Comparison of ENCODE assay signal across 21 cellular contexts in the genomic region with DNA sequence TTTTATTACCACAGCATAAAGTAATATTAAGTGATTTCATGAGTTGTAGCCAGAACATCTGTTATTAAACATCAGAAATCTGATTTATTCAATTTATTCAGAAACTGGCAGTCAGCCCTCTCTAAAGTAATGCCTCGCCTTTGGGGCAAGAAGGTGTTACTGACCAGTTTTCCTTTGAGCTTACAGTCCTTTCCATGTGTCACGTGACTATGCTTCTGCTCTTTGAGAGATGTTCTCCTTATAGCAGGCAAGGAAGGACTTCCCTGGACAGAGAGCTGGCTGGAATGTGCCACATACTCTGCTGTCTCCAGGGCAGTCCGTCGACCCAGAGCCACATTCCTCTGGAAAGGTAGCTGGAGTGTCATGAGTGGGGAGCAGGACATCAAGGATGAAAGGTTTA.
DNase-seq lines count a peak whose midpoint lies in the region; ATAC-seq, FAIRE-seq and TF ChIP-seq lines count a peak whose summit lies in the region.
"Had no signal": no experiment of that assay in that cellular context is flagged by ENCODE, and none has a peak within 500 bp of the region (broad histone marks: within the 10 kb centered on the region; RNA-seq: fewer than 3 reads in every experiment).

No MANE protein-coding gene starts in this region.

- no peak overlapping the region for H2AFZ ChIP-seq in SK-N-SH (ENCODE audit: low read depth)
- no peak overlapping the region for H2AFZ ChIP-seq in K562 (ENCODE audit: low read depth, low read length)

- H3K9me3 ChIP-seq in SK-N-SH, result no peaks in the 10 kb centered on the region
- H3K9me3 ChIP-seq in K562 (replicated peaks; ENCODE audit: control insufficient read depth, insufficient read depth, low read depth, low read length), result no peaks in the 10 kb centered on the region
- H3K9me3 ChIP-seq in colonic mucosa, result no peaks in the 10 kb centered on the region
- no peaks in the 10 kb centered on the region for H3K9me3 ChIP-seq in ascending aorta
- H3K9me3 ChIP-seq: A549, Caco-2 had no signal

- WGBS in SK-N-SH (ENCODE audit: low lambda C conversion rate), result 38% methylated on average over 4 of the region's 4 CpGs
- WGBS in K562 (ENCODE audit: insufficient coverage, low coverage, missing lambda C conversion rate), result 0% methylated on average over 4 of the region's 4 CpGs
- no CpG with 5 or more reads among the region's 4 CpGs for WGBS in mesendoderm (ENCODE audit: extremely low coverage, insufficient coverage, low lambda C conversion rate)

- H3K4me2 ChIP-seq in SK-N-SH (no peak overlapping the region), K562 (ENCODE audit: insufficient read depth, low read length) (no peak overlapping the region), mesendoderm (ENCODE audit: low read length) (no peak overlapping the region)
- H3K4me2 ChIP-seq: A549 had no signal

- no peaks in the 10 kb centered on the region for H3K79me1 ChIP-seq in mesendoderm (ENCODE audit: low read length)

- H3K4me3 ChIP-seq in SK-N-SH (ENCODE audit: low read depth in 2 of 2, low read length in 1 of 2), result no peak overlapping the region
- H3K4me3 ChIP-seq in K562, result no peak overlapping the region
- no peak overlapping the region for H3K4me3 ChIP-seq in mesendoderm (ENCODE audit: low read length)
- no peak overlapping the region for H3K4me3 ChIP-seq in colonic mucosa
- no peak overlapping the region for H3K4me3 ChIP-seq in ascending aorta
- H3K4me3 ChIP-seq: A549 had no signal

- no peak overlapping the region for H3K18ac ChIP-seq in mesendoderm (ENCODE audit: low read length)

- H2AK5ac ChIP-seq in mesendoderm (ENCODE audit: low read length), result no peak overlapping the region

- TF ChIP-seq CTCF in SK-N-SH (IDR thresholded peaks at IDR 0.05) (no peak), K562 (IDR thresholded peaks at IDR 0.05 in 2 of 3, conservative IDR thresholded peaks at IDR 0.05 in 1 of 3; ENCODE audit: insufficient read depth in 2 of 3, low read depth in 1 of 3, low read length in 3 of 3) (no peak), colonic mucosa (IDR thresholded peaks at IDR 0.05) (no peak), ascending aorta (IDR thresholded peaks at IDR 0.05) (no peak)

- ATAC-seq in SK-N-SH treated with all-trans-retinoic acid at 6 μM for 48 hours, result peak; percentile 47
- no peak for ATAC-seq in K562
- ATAC-seq: A549, HCT116 had no signal

- POLR2A ChIA-PET in SK-N-SH (lab: Yijun Ruan, JAX), result no interaction called here
- POLR2A ChIA-PET in K562 (lab: Yijun Ruan, JAX), result no interaction called here

- CTCF ChIA-PET in SK-N-SH (lab: Yijun Ruan, JAX) (no interaction called here), K562 (lab: Yijun Ruan, JAX; ENCODE audit: low intra/inter-chr PET ratio) (no interaction called here)

- H3K27me3 ChIP-seq in SK-N-SH (ENCODE audit: insufficient read depth) (no peaks in the 10 kb centered on the region), K562 (ENCODE audit: control insufficient read depth in 2 of 2, insufficient read depth in 2 of 2, low read length in 2 of 2) (no peaks in the 10 kb centered on the region), mesendoderm (ENCODE audit: insufficient read depth, low read length, poor library complexity) (no peaks in the 10 kb centered on the region), colonic mucosa (no peaks in the 10 kb centered on the region), ascending aorta (no peaks in the 10 kb centered on the region)

- no peak for TF ChIP-seq EP300 in SK-N-SH (IDR thresholded peaks at IDR 0.05; ENCODE audit: borderline replicate concordance in 1 of 2, low read depth in 1 of 2, low read length in 1 of 2)
- no peak for TF ChIP-seq EP300 in K562 (IDR thresholded peaks at IDR 0.05; ENCODE audit: low read length)

- H3F3A ChIP-seq in SK-N-SH (replicated peaks; ENCODE audit: insufficient read depth), result peaks cover 13% of the 10 kb centered on the region

- FAIRE-seq in K562 (lab: Jason Lieb, UNC), result no peak
- FAIRE-seq: A549, D721Med, GM19239 had no signal

- TF ChIP-seq RAD21 in SK-N-SH (IDR thresholded peaks at IDR 0.05; ENCODE audit: low read length) (no peak), K562 (CRISPR knock-in tag; conservative IDR thresholded peaks at IDR 0.05 in 1 of 2, IDR thresholded peaks at IDR 0.05 in 1 of 2) (no peak)

- intact Hi-C loops in K562 (cut with micrococcal nuclease), result no loop called here
- intact Hi-C loops in colonic mucosa (cut with DNase I), result no loop called here
- intact Hi-C loops in ascending aorta (cut with DNase I), result loop anchor here (5.0 kb wide), 1 partner anchor 1422 kb away; no protein-coding TSS in a partner anchor

- no peak overlapping the region for H2BK15ac ChIP-seq in mesendoderm (replicated peaks; ENCODE audit: low read depth)

- H3K23ac ChIP-seq in mesendoderm (ENCODE audit: low read length), result no peak overlapping the region

- in situ Hi-C loops in K562 (cut with MboI), result loop anchor here (25.0 kb wide), 1 partner anchor 922 kb away; a partner anchor contains a TSS

- H3K56ac ChIP-seq in mesendoderm (ENCODE audit: low read length), result no peak overlapping the region

- no peaks in the 10 kb centered on the region for H3K9me1 ChIP-seq in K562 (ENCODE audit: control insufficient read depth, insufficient read depth, low read length)

- H2BK120ac ChIP-seq in mesendoderm (ENCODE audit: low read depth, low read length), result no peak overlapping the region

- H3K36me3 ChIP-seq in SK-N-SH (replicated peaks in 1 of 2; ENCODE audit: control insufficient read depth in 1 of 2, insufficient read depth in 2 of 2, low read length in 1 of 2) (no peaks in the 10 kb centered on the region), K562 (ENCODE audit: control insufficient read depth, insufficient read depth, low read length) (no peaks in the 10 kb centered on the region), mesendoderm (ENCODE audit: control insufficient read depth, insufficient read depth, low read length) (no peaks in the 10 kb centered on the region), colonic mucosa (no peaks in the 10 kb centered on the region), ascending aorta (no peaks in the 10 kb centered on the region)

- no peak for DNase-seq in SK-N-SH
- no peak for DNase-seq in K562 (ENCODE audit: extremely low read depth in 1 of 4, low spot score in 3 of 4)
- peak; percentile 7 for DNase-seq in mesendoderm
- DNase-seq in T-helper 1 cell, result no peak
- no peak for DNase-seq in colonic mucosa
- DNase-seq in ascending aorta (ENCODE audit: low spot score in 2 of 2), result no peak
- DNase-seq: AML-193; Caco-2; CD4-positive, alpha-beta T cell; GDM1; GOT3; H7; KG1 had no signal

- H4K8ac ChIP-seq in mesendoderm (ENCODE audit: low read depth, low read length), result no peak overlapping the region

- no peak overlapping the region for H4K5ac ChIP-seq in mesendoderm (ENCODE audit: low read length)

- H3K27ac ChIP-seq in SK-N-SH (ENCODE audit: low read depth in 2 of 2, low read length in 1 of 2) (peak overlapping the region in 1 of 2 experiments; percentile 53; a peak in 1 of 4 replicates), K562 (ENCODE audit: extremely low read depth, low read depth, low read length) (no peak overlapping the region), mesendoderm (ENCODE audit: low read depth, low read length) (no peak overlapping the region), colonic mucosa (no peak overlapping the region), ascending aorta (no peak overlapping the region)
- H3K27ac ChIP-seq: 22Rv1, A549, C4-2B, HL-60 had no signal

- H3K9ac ChIP-seq in SK-N-SH (no peak overlapping the region), K562 (ENCODE audit: insufficient read depth in 1 of 2, low read depth in 2 of 2, low read length in 2 of 2) (no peak overlapping the region), mesendoderm (ENCODE audit: low read length) (no peak overlapping the region), colonic mucosa (ENCODE audit: low read depth in 2 of 2, low read length in 2 of 2) (no peak overlapping the region)

- H4K20me1 ChIP-seq in SK-N-SH (ENCODE audit: insufficient read depth), result no peaks in the 10 kb centered on the region
- H4K20me1 ChIP-seq in K562 (replicated peaks; ENCODE audit: control insufficient read depth, insufficient read depth, low read length), result no peaks in the 10 kb centered on the region

- no peak overlapping the region for H3K4ac ChIP-seq in mesendoderm (ENCODE audit: low read depth, low read length)

- no peak for TF ChIP-seq POLR2A in K562 (conservative IDR thresholded peaks at IDR 0.05)

- H2BK5ac ChIP-seq in mesendoderm (ENCODE audit: low read length), result no peak overlapping the region

- no TSS peak for BruUV-seq in K562 (replicated peaks; lab: Mats Ljungman, UMichigan)

- H3K4me1 ChIP-seq in SK-N-SH (ENCODE audit: control insufficient read depth in 1 of 2, insufficient read depth in 2 of 2, low read depth in 1 of 2, low read length in 1 of 2), result peaks cover 7 to 35% of the 10 kb centered on the region in 2 experiments; a peak in 3 of 4 replicates
- H3K4me1 ChIP-seq in K562 (replicated peaks in 1 of 2; ENCODE audit: control insufficient read depth in 2 of 2, insufficient read depth in 2 of 2, low read length in 2 of 2), result no peaks in the 10 kb centered on the region
- no peaks in the 10 kb centered on the region for H3K4me1 ChIP-seq in mesendoderm (ENCODE audit: control insufficient read depth, low read depth, low read length)
- H3K4me1 ChIP-seq in colonic mucosa, result no peaks in the 10 kb centered on the region
- H3K4me1 ChIP-seq in ascending aorta, result peaks cover 5 to 21% of the 10 kb centered on the region in 2 donors
- H3K4me1 ChIP-seq: A549, Caco-2 had no signal

- H3K9me2 ChIP-seq in SK-N-SH, result no peaks in the 10 kb centered on the region

- H3K79me2 ChIP-seq in SK-N-SH (ENCODE audit: insufficient read depth) (no peaks in the 10 kb centered on the region), K562 (ENCODE audit: control insufficient read depth, insufficient read depth, low read length) (no peaks in the 10 kb centered on the region), mesendoderm (ENCODE audit: control insufficient read depth, insufficient read depth, low read length) (no peaks in the 10 kb centered on the region)

TF ChIP-seq in SK-N-SH treated with all-trans-retinoic acid at 6 μM for 48 hours, 23 proteins besides CTCF, POLR2A, EP300 and RAD21 (continues in another document):
- TF ChIP-seq ZC3H10 (CRISPR knock-in tag; IDR thresholded peaks at IDR 0.05), result no peak

TF ChIP-seq in SK-N-SH, 30 proteins besides CTCF, POLR2A, EP300 and RAD21 (continues in another document):
- no peak for TF ChIP-seq TCF12 (IDR thresholded peaks at IDR 0.05)
- no peak for TF ChIP-seq RCOR1 (IDR thresholded peaks at IDR 0.05; ENCODE audit: low read length)

TF ChIP-seq in K562, 482 proteins besides CTCF, POLR2A, EP300 and RAD21 (continues in another document):
- TF ChIP-seq CBX8 (IDR thresholded peaks at IDR 0.05; ENCODE audit: borderline replicate concordance, extremely low read depth, low read depth, low read length, poor library complexity, severe bottlenecking) (no peak), CHCHD3 (CRISPR knock-in tag; IDR thresholded peaks at IDR 0.05) (no peak), HMG20A (CRISPR knock-in tag; conservative IDR thresholded peaks at IDR 0.05) (no peak), BCL6 (CRISPR knock-in tag; IDR thresholded peaks at IDR 0.05) (no peak), ZNF586 (CRISPR knock-in tag; conservative IDR thresholded peaks at IDR 0.05) (no peak)
